ENCODE assay signal across 1 cellular context in the genomic region with DNA sequence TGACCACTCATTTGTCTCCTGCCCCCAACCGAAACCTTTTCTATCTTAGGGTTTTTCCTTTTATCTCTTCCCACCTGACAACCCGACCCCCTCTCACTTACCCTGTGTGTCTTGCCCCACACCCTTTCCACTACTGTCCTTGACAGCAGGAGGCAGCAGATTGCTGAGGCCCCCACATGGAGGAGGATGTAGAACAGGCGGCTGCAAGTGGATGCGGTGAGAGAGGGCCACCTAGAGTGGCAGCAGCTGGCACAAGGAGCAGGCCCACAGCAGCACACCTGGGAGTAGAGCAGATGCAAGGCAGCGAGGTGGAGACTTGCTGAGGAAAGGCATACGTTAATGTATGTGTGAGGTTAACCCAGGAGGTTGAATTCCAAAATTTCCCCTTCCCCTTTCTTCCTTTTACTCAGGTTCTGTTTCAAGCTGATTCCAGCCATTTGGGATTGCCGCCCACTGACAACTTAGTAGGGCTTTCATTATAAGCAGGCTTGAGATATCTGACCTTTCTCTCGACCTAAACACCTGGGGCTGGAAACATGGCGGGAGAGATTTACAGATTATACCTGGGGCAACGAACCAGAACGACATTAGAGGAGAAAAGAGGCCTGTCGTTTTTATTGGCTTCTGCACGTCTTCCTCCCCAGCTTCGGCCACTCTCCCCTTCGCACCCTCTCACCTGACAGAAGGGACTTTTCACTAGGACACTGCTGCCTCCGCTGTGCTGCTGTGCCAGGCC.
TF ChIP-seq lines count a peak whose summit lies in the region.

No MANE protein-coding gene starts in this region.

TF ChIP-seq in SK-N-SH, 30 proteins besides CTCF, POLR2A, EP300 and RAD21 (continued from another document):
- TF ChIP-seq USF2 (IDR thresholded peaks at IDR 0.05; ENCODE audit: borderline replicate concordance, low read depth, low read length), result no peak
- TF ChIP-seq EZH2phosphoT487 (IDR thresholded peaks at IDR 0.05; ENCODE audit: borderline replicate concordance, low read depth), result no peak
- no peak for TF ChIP-seq JUND (IDR thresholded peaks at IDR 0.05)
